Comparison of ENCODE assay signal across 32 cellular contexts in genomic region chr4:111954546-111954945, GRCh38.
"Had no signal": no experiment of that assay in that cellular context is flagged by ENCODE, and none has a peak within 500 bp of the region (broad histone marks: within the 10 kb centered on the region; RNA-seq: fewer than 3 reads in every experiment).

No MANE protein-coding gene starts in this region.

- FAIRE-seq: astrocyte, bronchial epithelial cell had no signal

- H3K27me3 Mint-ChIP-seq: activated CD4-positive, alpha-beta memory T cell treated with anti-CD3 and anti-CD28 coated beads for 36 hours; activated CD4-positive, alpha-beta T cell treated with anti-CD3 and anti-CD28 coated beads, Interleukin-2, amount 10 ng/mL, durations not matched to agents 24 days and 14 days; activated naive CD4-positive, alpha-beta T cell treated with anti-CD3 and anti-CD28 coated beads, Interleukin-2, amount 10 ng/mL, durations not matched to agents 7 days and 5 days; activated naive CD8-positive, alpha-beta T cell treated with anti-CD3 and anti-CD28 coated beads, Interleukin-2, amount 10 ng/mL, durations not matched to agents 7 days and 5 days; activated T-cell treated with anti-CD3 and anti-CD28 coated beads, Interleukin-2, amount 50 U/mL, for 24 hours; central memory CD8-positive, alpha-beta T cell had no signal

- H3K4me3 Mint-ChIP-seq: activated CD4-positive, alpha-beta memory T cell treated with anti-CD3 and anti-CD28 coated beads for 36 hours; activated CD4-positive, alpha-beta T cell treated with anti-CD3 and anti-CD28 coated beads for 36 hours; activated CD4-positive, alpha-beta T cell treated with anti-CD3 and anti-CD28 coated beads, Interleukin-2, amount 10 ng/mL, durations not matched to agents 24 days and 14 days; activated CD8-positive, alpha-beta T cell treated with anti-CD3 and anti-CD28 coated beads, Interleukin-2, amount 10 ng/mL, durations not matched to agents 7 days and 5 days; activated naive CD4-positive, alpha-beta T cell treated with anti-CD3 and anti-CD28 coated beads, Interleukin-2, amount 10 ng/mL, durations not matched to agents 7 days and 5 days; activated naive CD8-positive, alpha-beta T cell treated with anti-CD3 and anti-CD28 coated beads, Interleukin-2, amount 10 ng/mL, durations not matched to agents 7 days and 5 days; activated T-cell treated with anti-CD3 and anti-CD28 coated beads, Interleukin-2, amount 50 U/mL, for 24 hours; activated T-cell treated with anti-CD3 and anti-CD28 coated beads, Interleukin-2, amount 50 U/mL, for 72 hours; central memory CD8-positive, alpha-beta T cell; dendritic cell treated with granulocyte-macrophage colony-stimulating factor and Interleukin-4, amounts not matched to agents 40 ng/mL and 50 ng/mL, for 4 days; endodermal cell had no signal

- H3K4me3 ChIP-seq: coronary artery, dorsolateral prefrontal cortex, esophagus muscularis mucosa, gastroesophageal sphincter had no signal

- H3K9me3 Mint-ChIP-seq: activated CD4-positive, alpha-beta T cell treated with anti-CD3 and anti-CD28 coated beads, Interleukin-2, amount 10 ng/mL, durations not matched to agents 24 days and 14 days; activated naive CD4-positive, alpha-beta T cell treated with anti-CD3 and anti-CD28 coated beads, Interleukin-2, amount 10 ng/mL, durations not matched to agents 7 days and 5 days; activated naive CD8-positive, alpha-beta T cell treated with anti-CD3 and anti-CD28 coated beads, Interleukin-2, amount 10 ng/mL, durations not matched to agents 7 days and 5 days; dendritic cell treated with granulocyte-macrophage colony-stimulating factor and Interleukin-4, amounts not matched to agents 40 ng/mL and 50 ng/mL, for 4 days had no signal

- H3K4me1 Mint-ChIP-seq: activated CD4-positive, alpha-beta T cell treated with anti-CD3 and anti-CD28 coated beads for 36 hours; activated CD4-positive, alpha-beta T cell treated with anti-CD3 and anti-CD28 coated beads, Interleukin-2, amount 10 ng/mL, durations not matched to agents 24 days and 14 days; activated naive CD4-positive, alpha-beta T cell treated with anti-CD3 and anti-CD28 coated beads, Interleukin-2, amount 10 ng/mL, durations not matched to agents 7 days and 5 days; activated naive CD8-positive, alpha-beta T cell treated with anti-CD3 and anti-CD28 coated beads, Interleukin-2, amount 10 ng/mL, durations not matched to agents 7 days and 5 days; central memory CD8-positive, alpha-beta T cell; endodermal cell had no signal

- H3K27ac Mint-ChIP-seq: activated CD4-positive, alpha-beta memory T cell treated with anti-CD3 and anti-CD28 coated beads for 36 hours; activated CD4-positive, alpha-beta T cell treated with anti-CD3 and anti-CD28 coated beads for 36 hours; activated CD4-positive, alpha-beta T cell treated with anti-CD3 and anti-CD28 coated beads, Interleukin-2, amount 10 ng/mL, durations not matched to agents 24 days and 14 days; activated CD8-positive, alpha-beta T cell treated with anti-CD3 and anti-CD28 coated beads, Interleukin-2, amount 10 ng/mL, durations not matched to agents 7 days and 5 days; activated naive CD4-positive, alpha-beta T cell treated with anti-CD3 and anti-CD28 coated beads, Interleukin-2, amount 10 ng/mL, durations not matched to agents 7 days and 5 days; activated naive CD4-positive, alpha-beta T cell treated with anti-CD3 and anti-CD28 coated beads, Interleukin-2, amount 50 U/mL, for 72 hours; activated naive CD8-positive, alpha-beta T cell treated with anti-CD3 and anti-CD28 coated beads, Interleukin-2, amount 10 ng/mL, durations not matched to agents 7 days and 5 days; activated T-cell treated with anti-CD3 and anti-CD28 coated beads, Interleukin-2, amount 50 U/mL, for 24 hours; activated T-cell treated with anti-CD3 and anti-CD28 coated beads, Interleukin-2, amount 50 U/mL, for 72 hours; dendritic cell treated with granulocyte-macrophage colony-stimulating factor and Interleukin-4, amounts not matched to agents 40 ng/mL and 50 ng/mL, for 4 days; endodermal cell had no signal

- H3K36me3 Mint-ChIP-seq: activated CD4-positive, alpha-beta memory T cell treated with anti-CD3 and anti-CD28 coated beads for 36 hours; activated naive CD4-positive, alpha-beta T cell treated with anti-CD3 and anti-CD28 coated beads, Interleukin-2, amount 10 ng/mL, durations not matched to agents 7 days and 5 days; activated naive CD4-positive, alpha-beta T cell treated with anti-CD3 and anti-CD28 coated beads, Interleukin-2, amount 50 U/mL, for 72 hours; activated naive CD8-positive, alpha-beta T cell treated with anti-CD3 and anti-CD28 coated beads, Interleukin-2, amount 10 ng/mL, durations not matched to agents 7 days and 5 days had no signal

- DNase-seq: activated CD4-positive, alpha-beta memory T cell treated with anti-CD3 and anti-CD28 coated beads for 36 hours; activated CD4-positive, alpha-beta T cell treated with anti-CD3 and anti-CD28 coated beads for 36 hours; activated CD4-positive, alpha-beta T cell treated with anti-CD3 and anti-CD28 coated beads, Interleukin-2, amount 10 ng/mL, durations not matched to agents 24 days and 14 days; activated CD4-positive, CD25-positive, alpha-beta regulatory T cell; activated CD4-positive, CD25-positive, alpha-beta regulatory T cell treated with anti-CD3 and anti-CD28 coated beads, Interleukin-2, amount 50 U/mL, for 72 hours; activated CD8-positive, alpha-beta memory T cell treated with anti-CD3 and anti-CD28 coated beads, Interleukin-2, amount 50 U/mL, for 48 hours; activated CD8-positive, alpha-beta T cell treated with anti-CD3 and anti-CD28 coated beads, Interleukin-2, amount 10 ng/mL, durations not matched to agents 7 days and 5 days; activated gamma-delta T cell; activated naive CD4-positive, alpha-beta T cell; activated naive CD4-positive, alpha-beta T cell treated with anti-CD3 and anti-CD28 coated beads, Interleukin-2, amount 10 ng/mL, durations not matched to agents 7 days and 5 days; activated naive CD8-positive, alpha-beta T cell treated with anti-CD3 and anti-CD28 coated beads, Interleukin-2, amount 10 ng/mL, durations not matched to agents 7 days and 5 days; activated T-cell treated with anti-CD3 and anti-CD28 coated beads for 4 hours; activated T-cell treated with anti-CD3 and anti-CD28 coated beads, Interleukin-2, amount 50 U/mL, for 24 hours; activated T-cell treated with anti-CD3 and anti-CD28 coated beads, Interleukin-2, amount 50 U/mL, for 72 hours; anterior cingulate cortex; brain microvascular endothelial cell; dorsolateral prefrontal cortex; effector memory CD4-positive, alpha-beta T cell; endodermal cell; erythroblast; foreskin melanocyte; head of caudate nucleus; hippocampal formation; T-helper 2 cell had no signal
